Comparison of ENCODE assay signal across 1 cellular context in the genomic region with DNA sequence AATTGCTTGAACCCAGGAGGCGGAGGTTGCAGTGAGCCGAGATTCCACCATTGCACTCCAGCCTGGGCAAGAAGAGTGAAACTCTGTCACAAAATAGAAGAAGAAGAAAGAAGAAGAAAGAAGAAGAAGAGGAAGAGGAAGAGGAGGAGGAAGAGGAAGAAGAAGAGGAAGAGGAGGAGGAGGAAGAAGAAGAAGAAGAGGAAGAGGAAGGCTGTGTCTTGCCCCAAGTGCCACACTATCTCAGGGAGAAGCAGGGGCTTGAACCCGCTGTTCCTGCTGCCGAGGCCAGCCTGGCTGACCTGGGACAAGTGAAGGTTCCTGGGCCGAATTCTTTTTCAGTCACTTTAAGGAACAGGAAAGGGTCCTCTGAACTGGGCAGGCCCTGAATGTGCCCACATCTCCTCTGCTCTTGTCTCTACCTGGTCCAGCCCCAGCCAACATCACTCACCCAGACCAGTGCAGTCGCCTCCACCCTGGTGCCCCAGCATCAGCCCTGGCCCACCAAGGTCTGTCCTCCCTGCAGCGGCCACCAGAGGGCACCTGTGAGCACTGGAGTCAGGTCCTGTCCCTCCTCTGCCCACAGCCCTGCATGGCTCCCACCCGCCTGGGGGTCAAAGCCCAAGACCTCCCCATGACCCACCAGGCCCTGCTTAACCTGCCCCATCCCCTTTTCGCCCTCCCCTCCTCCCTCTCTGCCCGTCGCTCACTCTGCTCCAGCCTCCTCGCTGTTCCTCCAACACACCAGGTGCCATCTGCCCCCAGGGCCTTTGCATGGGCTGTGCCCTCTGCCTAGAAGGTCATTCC.
TF ChIP-seq lines count a peak whose summit lies in the region.

No MANE protein-coding gene starts in this region.

TF ChIP-seq in K562, 482 proteins besides CTCF, POLR2A, EP300 and RAD21 (continued from another document and continues in another):
- TF ChIP-seq RBM34 (IDR thresholded peaks at IDR 0.05; ENCODE audit: borderline replicate concordance, insufficient read depth, low read length) (no peak), ZNF263 (CRISPR knock-in tag; IDR thresholded peaks at IDR 0.05; ENCODE audit: borderline replicate concordance) (peak; percentile 53; the same call in 1 of the 2 replicates), ZNF324 (CRISPR knock-in tag; IDR thresholded peaks at IDR 0.05) (no peak), BRD9 (IDR thresholded peaks at IDR 0.05; ENCODE audit: low read depth, partially characterized antibody) (peak; percentile 61), JUND (IDR thresholded peaks at IDR 0.05; ENCODE audit: borderline replicate concordance, low read depth, low read length) (peak; percentile 39), JUND (tag; IDR thresholded peaks at IDR 0.05; ENCODE audit: borderline replicate concordance, low read depth, low read length) (no peak; the same call in 2 of the 3 replicates), PHB2 (IDR thresholded peaks at IDR 0.05; ENCODE audit: low read depth) (no peak; the same call in 1 of the 2 replicates), HDAC2 (IDR thresholded peaks at IDR 0.05) (peak; percentile 89), PHF20 (IDR thresholded peaks at IDR 0.05; ENCODE audit: partially characterized antibody) (peak; percentile 22), ZNF780A (CRISPR knock-in tag; IDR thresholded peaks at IDR 0.05) (no peak), STAG1 (CRISPR knock-in tag; IDR thresholded peaks at IDR 0.05; ENCODE audit: borderline replicate concordance) (peak; percentile 8; the same call in 1 of the 2 replicates), ZNF224 (CRISPR knock-in tag; IDR thresholded peaks at IDR 0.05) (no peak), ZBTB8A (IDR thresholded peaks at IDR 0.05; ENCODE audit: partially characterized antibody) (no peak), ZBTB12 (CRISPR knock-in tag; IDR thresholded peaks at IDR 0.05) (no peak), CC2D1A (IDR thresholded peaks at IDR 0.05) (peak; percentile 61; the same call in 1 of the 2 replicates), SLC30A9 (CRISPR knock-in tag; IDR thresholded peaks at IDR 0.05) (no peak), CBFA2T2 (conservative IDR thresholded peaks at IDR 0.05) (no peak), MTA1 (IDR thresholded peaks at IDR 0.05; ENCODE audit: borderline replicate concordance) (peak; percentile 65; the same call in 1 of the 2 replicates), ARHGAP35 (IDR thresholded peaks at IDR 0.05; ENCODE audit: partially characterized antibody) (peak; percentile 56), YY1 (IDR thresholded peaks at IDR 0.05; ENCODE audit: borderline replicate concordance in 1 of 3, control insufficient read depth in 1 of 3, extremely low read depth in 1 of 3, insufficient read depth in 3 of 3, insufficient read length in 1 of 3, insufficient replicate concordance in 2 of 3, low read depth in 1 of 3, low read length in 2 of 3) (peak in 1 of 3 experiments; percentile 44), ETV1 (tag; conservative IDR thresholded peaks at IDR 0.05; ENCODE audit: low read depth) (no peak), LARP7 (IDR thresholded peaks at IDR 0.05) (peak; percentile 65; the same call in 1 of the 2 replicates), DPF2 (IDR thresholded peaks at IDR 0.05) (peak; percentile 56), SIRT6 (IDR thresholded peaks at IDR 0.05; ENCODE audit: low read depth, low read length) (no peak), ZEB2 (IDR thresholded peaks at IDR 0.05) (no peak), KDM1A (IDR thresholded peaks at IDR 0.05) (peak; percentile 87 to 95), JUNB (CRISPR knock-in tag; conservative IDR thresholded peaks at IDR 0.05) (no peak), ZC3H8 (IDR thresholded peaks at IDR 0.05) (0 out of 2 replicates have a peak, but pooled peaks have one; percentile 25), CHCHD3 (CRISPR knock-in tag; IDR thresholded peaks at IDR 0.05) (no peak), VEZF1 (CRISPR knock-in tag; IDR thresholded peaks at IDR 0.05) (0 out of 2 replicates have a peak, but pooled peaks have one; percentile 14), ZBTB2 (IDR thresholded peaks at IDR 0.05) (peak; percentile 51; the same call in 1 of the 2 replicates), ZBTB33 (CRISPR knock-in tag; IDR thresholded peaks at IDR 0.05) (peak; percentile 45; the same call in 1 of the 2 replicates), TRIM25 (IDR thresholded peaks at IDR 0.05; ENCODE audit: borderline replicate concordance) (0 out of 2 replicates have a peak, but pooled peaks have one; percentile 56), TRIM24 (IDR thresholded peaks at IDR 0.05) (peak in 1 of 2 experiments; percentile 51; a peak in 1 of 4 replicates), DMBX1 (CRISPR knock-in tag; IDR thresholded peaks at IDR 0.05; ENCODE audit: borderline replicate concordance) (no peak), CBX5 (IDR thresholded peaks at IDR 0.05; ENCODE audit: borderline replicate concordance, low read depth) (no peak), NEUROD1 (IDR thresholded peaks at IDR 0.05; ENCODE audit: borderline replicate concordance, low read depth, low read length, partially characterized antibody) (peak; percentile 33), ZNF282 (CRISPR knock-in tag; IDR thresholded peaks at IDR 0.05) (no peak), ETS2 (tag; IDR thresholded peaks at IDR 0.05; ENCODE audit: borderline replicate concordance, poor library complexity, severe bottlenecking) (no peak), ZKSCAN1 (IDR thresholded peaks at IDR 0.05; ENCODE audit: low read depth, low read length) (peak; percentile 67; the same call in 1 of the 2 replicates), MTA3 (IDR thresholded peaks at IDR 0.05; ENCODE audit: borderline replicate concordance) (0 out of 2 replicates have a peak, but pooled peaks have one; percentile 31), KDM4B (IDR thresholded peaks at IDR 0.05; ENCODE audit: borderline replicate concordance in 2 of 2, low read depth in 1 of 2) (0 out of 4 replicates have a peak, but pooled peaks of 1 of the 2 experiments have one; percentile 42), BCOR (IDR thresholded peaks at IDR 0.05) (peak; percentile 99), MTA2 (IDR thresholded peaks at IDR 0.05; ENCODE audit: low read depth) (peak; percentile 27; the same call in 1 of the 2 replicates)
- TF ChIP-seq, protein P1, sequence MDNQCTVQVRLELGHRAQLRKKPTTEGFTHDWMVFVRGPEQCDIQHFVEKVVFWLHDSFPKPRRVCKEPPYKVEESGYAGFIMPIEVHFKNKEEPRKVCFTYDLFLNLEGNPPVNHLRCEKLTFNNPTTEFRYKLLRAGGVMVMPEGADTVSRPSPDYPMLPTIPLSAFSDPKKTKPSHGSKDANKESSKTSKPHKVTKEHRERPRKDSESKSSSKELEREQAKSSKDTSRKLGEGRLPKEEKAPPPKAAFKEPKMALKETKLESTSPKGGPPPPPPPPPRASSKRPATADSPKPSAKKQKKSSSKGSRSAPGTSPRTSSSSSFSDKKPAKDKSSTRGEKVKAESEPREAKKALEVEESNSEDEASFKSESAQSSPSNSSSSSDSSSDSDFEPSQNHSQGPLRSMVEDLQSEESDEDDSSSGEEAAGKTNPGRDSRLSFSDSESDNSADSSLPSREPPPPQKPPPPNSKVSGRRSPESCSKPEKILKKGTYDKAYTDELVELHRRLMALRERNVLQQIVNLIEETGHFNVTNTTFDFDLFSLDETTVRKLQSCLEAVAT (IDR thresholded peaks at IDR 0.05): peak in 1 of 2 experiments; percentile 42; a peak in 1 of 4 replicates
- TF ChIP-seq, protein P2, sequence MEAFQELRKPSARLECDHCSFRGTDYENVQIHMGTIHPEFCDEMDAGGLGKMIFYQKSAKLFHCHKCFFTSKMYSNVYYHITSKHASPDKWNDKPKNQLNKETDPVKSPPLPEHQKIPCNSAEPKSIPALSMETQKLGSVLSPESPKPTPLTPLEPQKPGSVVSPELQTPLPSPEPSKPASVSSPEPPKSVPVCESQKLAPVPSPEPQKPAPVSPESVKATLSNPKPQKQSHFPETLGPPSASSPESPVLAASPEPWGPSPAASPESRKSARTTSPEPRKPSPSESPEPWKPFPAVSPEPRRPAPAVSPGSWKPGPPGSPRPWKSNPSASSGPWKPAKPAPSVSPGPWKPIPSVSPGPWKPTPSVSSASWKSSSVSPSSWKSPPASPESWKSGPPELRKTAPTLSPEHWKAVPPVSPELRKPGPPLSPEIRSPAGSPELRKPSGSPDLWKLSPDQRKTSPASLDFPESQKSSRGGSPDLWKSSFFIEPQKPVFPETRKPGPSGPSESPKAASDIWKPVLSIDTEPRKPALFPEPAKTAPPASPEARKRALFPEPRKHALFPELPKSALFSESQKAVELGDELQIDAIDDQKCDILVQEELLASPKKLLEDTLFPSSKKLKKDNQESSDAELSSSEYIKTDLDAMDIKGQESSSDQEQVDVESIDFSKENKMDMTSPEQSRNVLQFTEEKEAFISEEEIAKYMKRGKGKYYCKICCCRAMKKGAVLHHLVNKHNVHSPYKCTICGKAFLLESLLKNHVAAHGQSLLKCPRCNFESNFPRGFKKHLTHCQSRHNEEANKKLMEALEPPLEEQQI (IDR thresholded peaks at IDR 0.05): no peak
- TF ChIP-seq, protein P3, sequence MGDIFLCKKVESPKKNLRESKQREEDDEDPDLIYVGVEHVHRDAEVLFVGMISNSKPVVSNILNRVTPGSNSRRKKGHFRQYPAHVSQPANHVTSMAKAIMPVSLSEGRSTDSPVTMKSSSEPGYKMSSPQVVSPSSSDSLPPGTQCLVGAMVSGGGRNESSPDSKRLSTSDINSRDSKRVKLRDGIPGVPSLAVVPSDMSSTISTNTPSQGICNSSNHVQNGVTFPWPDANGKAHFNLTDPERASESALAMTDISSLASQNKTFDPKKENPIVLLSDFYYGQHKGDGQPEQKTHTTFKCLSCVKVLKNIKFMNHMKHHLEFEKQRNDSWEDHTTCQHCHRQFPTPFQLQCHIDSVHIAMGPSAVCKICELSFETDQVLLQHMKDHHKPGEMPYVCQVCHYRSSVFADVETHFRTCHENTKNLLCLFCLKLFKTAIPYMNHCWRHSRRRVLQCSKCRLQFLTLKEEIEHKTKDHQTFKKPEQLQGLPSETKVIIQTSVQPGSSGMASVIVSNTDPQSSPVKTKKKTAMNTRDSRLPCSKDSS (IDR thresholded peaks at IDR 0.05; ENCODE audit: low read depth, partially characterized antibody): no peak
